21 cellular contexts compared by ENCODE assay signal in the genomic region with DNA sequence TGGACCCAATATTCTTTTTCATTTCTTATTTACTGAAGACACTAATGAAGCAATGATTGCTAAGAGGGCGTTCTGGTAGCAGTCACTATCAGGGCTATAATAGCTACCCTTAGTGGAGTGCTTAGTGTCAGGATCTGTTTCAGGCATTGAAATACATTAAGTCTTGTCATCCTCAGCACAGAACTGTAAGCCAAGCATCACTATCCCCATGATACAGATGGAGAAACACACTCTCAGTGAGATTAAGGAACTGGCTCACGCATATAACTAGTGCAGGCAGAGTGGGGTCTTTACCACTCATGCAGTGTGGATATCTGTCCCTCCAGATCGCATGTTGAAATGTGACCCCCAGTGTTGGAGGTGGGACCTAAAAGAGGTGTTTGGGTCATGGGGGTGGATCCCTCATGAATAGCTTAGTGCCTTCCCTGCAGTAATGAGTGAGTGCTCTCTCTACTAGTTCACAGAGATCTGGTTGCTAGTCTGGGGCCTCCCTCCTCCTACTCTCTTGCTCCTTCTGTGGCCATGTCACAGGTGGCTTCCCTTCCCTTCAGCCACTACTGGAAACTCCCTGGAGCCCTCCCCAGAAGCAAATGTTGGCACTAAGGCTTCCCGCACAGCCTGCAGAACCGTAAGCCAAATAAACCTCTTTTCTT. TPM values are rescaled to one million over a fixed set of nuclear protein-coding genes. Genes with fewer than 3 reads are reported as not detected.
DNase-seq lines count a peak whose midpoint lies in the region; ATAC-seq and TF ChIP-seq lines count a peak whose summit lies in the region.
"Had no signal": no experiment of that assay in that cellular context is flagged by ENCODE, and none has a peak within 500 bp of the region (broad histone marks: within the 10 kb centered on the region; RNA-seq: fewer than 3 reads in every experiment).

No MANE protein-coding gene starts in this region.

- POLR2A ChIA-PET in Panc1 (lab: Charles Lee), result interaction anchor here (0.6 kb wide), 1 partner anchor 252 kb away, joined by 3 read pairs; no protein-coding TSS in a partner anchor

- no peak for DNase-seq in T-helper 1 cell
- peak; percentile 50 for DNase-seq in DND-41
- DNase-seq in Panc1 (ENCODE audit: low read depth, low spot score), result no peak
- no peak for DNase-seq in natural killer cell treated with Interleukin-12 subunit alpha and Interleukin-12 subunit beta and Interleukin-15 and Interleukin-18, amount 100 ng/mL, for 72 hours (ENCODE audit: low spot score)
- DNase-seq in NCI-H524 treated with DMSO at 0.1 percent for 48 hours (lab: John Stamatoyannopoulos, UW), result no peak
- DNase-seq in NCI-H1436 (lab: John Stamatoyannopoulos, UW), result no peak
- no peak for DNase-seq in NCI-H82 (lab: John Stamatoyannopoulos, UW)
- DNase-seq: anterior cingulate cortex; effector CD8-positive, alpha-beta T cell; glutamatergic neuron; MG63; NCI-H2081; NCI-H526 treated with DMSO at 0.1 percent for 48 hours; stimulated activated CD4-positive, alpha-beta T cell treated with anti-CD3 and anti-CD28 coated beads, Interleukin-12 subunit alpha, Interleukin-12 subunit beta, amount 100 ng/mL, for 4 hours had no signal

- CTCF ChIA-PET in Panc1 (lab: Charles Lee), result no interaction called here

- in situ Hi-C loops in Panc1 (cut with HindIII; ENCODE audit: low pct_unique_long_range_greater_than_20kb, low sequenced_read_pairs), result no loop called here

- peak overlapping the region; percentile 49 for H3K4me2 ChIP-seq in DND-41 (ENCODE audit: insufficient read depth, low read length)
- H3K4me2 ChIP-seq: A549 had no signal

- ATAC-seq in DND-41 (ENCODE audit: insufficient read depth, low read depth) (peak; percentile 68), Panc1 (peak; percentile 56)
- ATAC-seq in natural killer cell treated with Interleukin-12 subunit alpha and Interleukin-12 subunit beta and Interleukin-15 and Interleukin-18, amount 100 ng/mL, for 72 hours, result peak; percentile 33 to 36
- ATAC-seq: A549, WTC11 had no signal

- peaks cover 66% of the 10 kb centered on the region for H3K4me1 ChIP-seq in DND-41 (ENCODE audit: insufficient read depth, low read length)
- no peaks in the 10 kb centered on the region for H3K4me1 ChIP-seq in Panc1 (ENCODE audit: control insufficient read depth, insufficient read depth, low read length)
- H3K4me1 ChIP-seq: A549 had no signal

- H3K4me3 ChIP-seq in DND-41 (ENCODE audit: low read depth in 1 of 2, low read length in 2 of 2), result peak overlapping the region in 1 of 2 experiments; percentile 10; a peak in 1 of 4 replicates
- no peak overlapping the region for H3K4me3 ChIP-seq in Panc1 (ENCODE audit: low read depth in 2 of 2, low read length in 2 of 2)
- H3K4me3 ChIP-seq: A549, MG63 had no signal

- no peaks in the 10 kb centered on the region for H3K36me3 ChIP-seq in DND-41 (ENCODE audit: insufficient read depth, low read length)
- no peaks in the 10 kb centered on the region for H3K36me3 ChIP-seq in Panc1 (ENCODE audit: control insufficient read depth, insufficient read depth, low read length)
- H3K36me3 ChIP-seq: MG63 had no signal

- BruUV-seq in Panc1 (replicated peaks; lab: Mats Ljungman, UMichigan), result no TSS peak

- H3K9me3 Mint-ChIP-seq in T-helper 1 cell treated with Interleukin-12 subunit alpha and Interleukin-12 subunit beta and Interleukin-4 antibody, amounts not matched to agents 30 μg/mL and 1 μg/mL, for 36 hours, result no peaks in the 10 kb centered on the region
- no peaks in the 10 kb centered on the region for H3K9me3 Mint-ChIP-seq in natural killer cell treated with Interleukin-12 subunit alpha and Interleukin-12 subunit beta and Interleukin-15 and Interleukin-18, amount 100 ng/mL, for 72 hours
- H3K9me3 Mint-ChIP-seq: activated T-helper 2 cell treated with anti-CD3 and anti-CD28 coated beads, Interferon-gamma antibody, Interleukin-2, Interleukin-4, amounts not matched to agents 10 μg/mL and 5 μg/mL and 100 μg/mL, durations not matched to agents 14 hours and 24 hours and 36 hours had no signal

- H3K4me1 Mint-ChIP-seq in T-helper 1 cell treated with Interleukin-12 subunit alpha and Interleukin-12 subunit beta and Interleukin-4 antibody, amounts not matched to agents 30 μg/mL and 1 μg/mL, for 36 hours (ENCODE audit: low read depth), result peaks cover 20% of the 10 kb centered on the region
- H3K4me1 Mint-ChIP-seq in natural killer cell treated with Interleukin-12 subunit alpha and Interleukin-12 subunit beta and Interleukin-15 and Interleukin-18, amount 100 ng/mL, for 72 hours (ENCODE audit: low read depth in 2 of 2), result peaks cover 30 to 47% of the 10 kb centered on the region in 2 donors
- H3K4me1 Mint-ChIP-seq: nephron had no signal

- peak overlapping the region; percentile 34 for H2AFZ ChIP-seq in DND-41 (ENCODE audit: low read depth, low read length)

- H3K79me2 ChIP-seq in DND-41 (ENCODE audit: insufficient read depth, low read length), result no peaks in the 10 kb centered on the region

- no peaks in the 10 kb centered on the region for H3K27me3 ChIP-seq in DND-41 (ENCODE audit: insufficient read depth, low read length, poor library complexity)
- H3K27me3 ChIP-seq in Panc1 (ENCODE audit: control insufficient read depth, insufficient read depth, low read length), result no peaks in the 10 kb centered on the region
- H3K27me3 ChIP-seq: MG63 had no signal

- H4K20me1 ChIP-seq in DND-41 (ENCODE audit: insufficient read depth, low read length), result no peaks in the 10 kb centered on the region

- H3K27ac ChIP-seq in DND-41 (ENCODE audit: low read length) (peak overlapping the region; percentile 94), Panc1 (ENCODE audit: low read length) (no peak overlapping the region)
- H3K27ac ChIP-seq: A549 had no signal

- no peak overlapping the region for H3K4me3 Mint-ChIP-seq in T-helper 1 cell treated with Interleukin-12 subunit alpha and Interleukin-12 subunit beta and Interleukin-4 antibody, amounts not matched to agents 30 μg/mL and 1 μg/mL, for 36 hours
- H3K4me3 Mint-ChIP-seq in natural killer cell treated with Interleukin-12 subunit alpha and Interleukin-12 subunit beta and Interleukin-15 and Interleukin-18, amount 100 ng/mL, for 72 hours, result no peak overlapping the region
- H3K4me3 Mint-ChIP-seq: nephron, WTC11 had no signal

- H3K27ac Mint-ChIP-seq in T-helper 1 cell treated with Interleukin-12 subunit alpha and Interleukin-12 subunit beta and Interleukin-4 antibody, amounts not matched to agents 30 μg/mL and 1 μg/mL, for 36 hours, result peak overlapping the region; percentile 70
- peak overlapping the region in 1 of 2 donors; percentile 81 for H3K27ac Mint-ChIP-seq in natural killer cell treated with Interleukin-12 subunit alpha and Interleukin-12 subunit beta and Interleukin-15 and Interleukin-18, amount 100 ng/mL, for 72 hours
- H3K27ac Mint-ChIP-seq: activated T-helper 2 cell treated with anti-CD3 and anti-CD28 coated beads, Interferon-gamma antibody, Interleukin-2, Interleukin-4, amounts not matched to agents 10 μg/mL and 5 μg/mL and 100 μg/mL, durations not matched to agents 14 hours and 24 hours and 36 hours; nephron; WTC11 had no signal

- TF ChIP-seq CTCF in DND-41 (IDR thresholded peaks at IDR 0.05; ENCODE audit: borderline replicate concordance, extremely low read depth, low read length, poor library complexity, severe bottlenecking) (no peak), Panc1 (IDR thresholded peaks at IDR 0.05) (no peak)

- peaks cover 6% of the 10 kb centered on the region for H3K27me3 Mint-ChIP-seq in T-helper 1 cell treated with Interleukin-12 subunit alpha and Interleukin-12 subunit beta and Interleukin-4 antibody, amounts not matched to agents 30 μg/mL and 1 μg/mL, for 36 hours (ENCODE audit: low read depth)
- no peaks in the 10 kb centered on the region for H3K27me3 Mint-ChIP-seq in natural killer cell treated with Interleukin-12 subunit alpha and Interleukin-12 subunit beta and Interleukin-15 and Interleukin-18, amount 100 ng/mL, for 72 hours

- intact Hi-C loops in Panc1 (cut with micrococcal nuclease; ENCODE audit: unreplicated experiment), result no loop called here

- peak overlapping the region; percentile 45 for H3K9ac ChIP-seq in DND-41 (ENCODE audit: low read depth, low read length)

- H3K9me3 ChIP-seq in DND-41 (ENCODE audit: insufficient read depth, low read length, severe bottlenecking) (no peaks in the 10 kb centered on the region), Panc1 (ENCODE audit: control insufficient read depth, insufficient read depth, low read depth, low read length) (no peaks in the 10 kb centered on the region)
- H3K9me3 ChIP-seq: MG63 had no signal

- H3K36me3 Mint-ChIP-seq in T-helper 1 cell treated with Interleukin-12 subunit alpha and Interleukin-12 subunit beta and Interleukin-4 antibody, amounts not matched to agents 30 μg/mL and 1 μg/mL, for 36 hours (ENCODE audit: low read depth), result no peaks in the 10 kb centered on the region
- H3K36me3 Mint-ChIP-seq in natural killer cell treated with Interleukin-12 subunit alpha and Interleukin-12 subunit beta and Interleukin-15 and Interleukin-18, amount 100 ng/mL, for 72 hours, result no peaks in the 10 kb centered on the region
- H3K36me3 Mint-ChIP-seq: WTC11 had no signal

RNA-seq across cellular contexts. Expression of a gene that starts 31.7 kb away (rescaled TPM):
- total RNA-seq in Panc1 (2021; ENCODE audit: unreplicated experiment), result not detected
- polyA plus RNA-seq in Panc1 (2012; ENCODE audit: insufficient read length), result not detected
- not detected for total RNA-seq in natural killer cell treated with Interleukin-12 subunit alpha and Interleukin-12 subunit beta and Interleukin-15 and Interleukin-18, amount 100 ng/mL, for 72 hours
- total RNA-seq: activated T-helper 2 cell treated with anti-CD3 and anti-CD28 coated beads, Interferon-gamma antibody, Interleukin-2, Interleukin-4, amounts not matched to agents 10 μg/mL and 5 μg/mL and 100 μg/mL, durations not matched to agents 14 hours and 24 hours and 36 hours; mammary epithelial cell; urinary bladder; WTC11 had no signal
- polyA plus RNA-seq: mammary epithelial cell had no signal

RNA-seq across cellular contexts. Expression of a gene that starts 47.3 kb away (rescaled TPM):
- 119 TPM for total RNA-seq in Panc1 (2021; ENCODE audit: unreplicated experiment)
- polyA plus RNA-seq in Panc1 (2012; ENCODE audit: insufficient read length), result 57.3 TPM
- 100 to 1,000 TPM; 101 to 129 TPM for total RNA-seq in natural killer cell treated with Interleukin-12 subunit alpha and Interleukin-12 subunit beta and Interleukin-15 and Interleukin-18, amount 100 ng/mL, for 72 hours
